Comparison of ENCODE assay signal across 8 cellular contexts in the genomic region with DNA sequence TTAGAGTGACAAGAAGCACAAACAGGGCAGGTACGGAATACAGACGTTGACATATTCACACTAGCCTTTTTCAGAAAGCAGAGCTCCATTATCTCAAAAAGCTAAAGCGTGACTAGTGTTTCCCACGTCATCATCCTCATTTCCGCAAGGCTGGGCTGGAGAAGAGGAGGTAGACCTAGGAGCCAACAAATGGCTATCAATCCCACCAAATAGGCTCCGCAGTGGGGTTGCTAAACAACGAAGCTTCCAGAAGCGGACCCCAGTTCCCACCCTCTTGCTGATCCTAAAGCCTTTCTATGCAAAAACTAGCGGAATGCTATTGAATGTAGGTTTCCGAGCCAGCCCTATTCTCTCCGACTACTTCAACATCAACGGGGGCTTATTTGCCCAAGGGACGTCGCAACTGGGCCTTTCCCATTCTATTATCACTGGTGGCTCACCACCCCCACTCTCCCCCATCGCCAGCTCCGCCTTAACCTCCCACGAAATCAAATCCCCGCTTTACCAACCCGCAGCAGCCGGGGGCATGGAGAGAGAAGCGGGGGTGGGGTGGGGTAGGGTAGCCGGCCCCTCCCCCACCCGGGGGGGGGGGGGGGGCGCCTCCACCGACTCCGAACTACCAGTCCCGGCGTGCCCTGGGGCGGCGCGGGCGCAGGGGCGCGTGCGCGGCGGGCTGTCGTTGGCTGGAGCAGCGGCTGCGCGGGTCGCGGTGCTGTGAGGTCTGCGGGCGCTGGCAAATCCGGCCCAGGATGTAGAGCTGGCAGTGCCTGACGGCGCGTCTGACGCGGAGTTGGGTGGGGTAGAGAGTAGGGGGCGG. TPM values are rescaled to one million over a fixed set of nuclear protein-coding genes. Genes with fewer than 3 reads are reported as not detected.
DNase-seq lines count a peak whose midpoint lies in the region; ATAC-seq and TF ChIP-seq lines count a peak whose summit lies in the region.

A gene with protein sequence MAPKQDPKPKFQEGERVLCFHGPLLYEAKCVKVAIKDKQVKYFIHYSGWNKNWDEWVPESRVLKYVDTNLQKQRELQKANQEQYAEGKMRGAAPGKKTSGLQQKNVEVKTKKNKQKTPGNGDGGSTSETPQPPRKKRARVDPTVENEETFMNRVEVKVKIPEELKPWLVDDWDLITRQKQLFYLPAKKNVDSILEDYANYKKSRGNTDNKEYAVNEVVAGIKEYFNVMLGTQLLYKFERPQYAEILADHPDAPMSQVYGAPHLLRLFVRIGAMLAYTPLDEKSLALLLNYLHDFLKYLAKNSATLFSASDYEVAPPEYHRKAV (plus strand): TSS at position 736 of the 817 bp plus-strand sequence. CDS start 128 bp downstream, outside the sequence.

- DNase-seq in GF-D8 (lab: John Stamatoyannopoulos, UW) (peak; percentile 82), NCI-H1092 treated with DMSO at 0.1 percent for 48 hours (lab: John Stamatoyannopoulos, UW) (peak; percentile 91)
- DNase-seq in activated naive CD4-positive, alpha-beta T cell treated with anti-CD3 and anti-CD28 coated beads, Interleukin-2, amount 50 U/mL, for 16 hours: peak; percentile 97

- H3K4me3 ChIP-seq in gastroesophageal sphincter: peak within 1 kb of the TSS; percentile 67 to 79
- peak within 1 kb of the TSS; percentile 77 to 99 for H3K4me3 ChIP-seq in neutrophil (ENCODE audit: low read depth in 1 of 2, low read length in 1 of 2)
- peak within 1 kb of the TSS; percentile 95 to 98 (median 97) for H3K4me3 ChIP-seq in subcutaneous abdominal adipose tissue (ENCODE audit: low read depth in 1 of 5, low read length in 5 of 5)

- H3K27ac ChIP-seq in gastroesophageal sphincter (peak within 1 kb of the TSS; percentile 93 to 100 (median 97)), neutrophil (peak within 1 kb of the TSS; percentile 94), subcutaneous abdominal adipose tissue (ENCODE audit: low read depth, low read length) (peak within 1 kb of the TSS; percentile 98)

- 5% methylated on average over 11 to 17 of the region's 52 CpGs for WGBS in gastroesophageal sphincter (ENCODE audit: low coverage in 1 of 2), 2 donors

- TF ChIP-seq EP300 in gastroesophageal sphincter (IDR thresholded peaks at IDR 0.05): no peak

- peak; percentile 78 for ATAC-seq in HG02623 (IDR thresholded peaks at IDR 0.05; ENCODE audit: unreplicated experiment)
- peak; percentile 91 for ATAC-seq in SK-N-SH treated with all-trans-retinoic acid at 6 μM for 48 hours
- ATAC-seq in gastroesophageal sphincter: peak; percentile 99

- H3K4me1 ChIP-seq in gastroesophageal sphincter (peaks cover 2 to 37% (median 20%) of the 10 kb centered on the region in 3 donors), neutrophil (ENCODE audit: control insufficient read depth in 1 of 2, insufficient read depth in 1 of 2, low read depth in 1 of 2, low read length in 1 of 2) (peaks cover 21 to 33% of the 10 kb centered on the region in 2 experiments), subcutaneous abdominal adipose tissue (ENCODE audit: control insufficient read depth in 5 of 5, insufficient read depth in 5 of 5, low read length in 5 of 5) (peaks cover 0 to 44% (median 35%) of the 10 kb centered on the region in 5 donors)

- no peaks in the 10 kb centered on the region for H3K9me3 ChIP-seq in gastroesophageal sphincter
- no peaks in the 10 kb centered on the region for H3K9me3 ChIP-seq in neutrophil
- H3K9me3 ChIP-seq in subcutaneous abdominal adipose tissue (ENCODE audit: control insufficient read depth in 5 of 5, low read length in 5 of 5): no peaks in the 10 kb centered on the region

- H3K36me3 ChIP-seq in gastroesophageal sphincter (no peaks in the 10 kb centered on the region), neutrophil (no peaks in the 10 kb centered on the region), subcutaneous abdominal adipose tissue (ENCODE audit: control insufficient read depth in 5 of 5, insufficient read depth in 5 of 5, low read length in 5 of 5) (no peaks in the 10 kb centered on the region)

- no peak for TF ChIP-seq POLR2A in gastroesophageal sphincter (IDR thresholded peaks at IDR 0.05)

- TF ChIP-seq CTCF in gastroesophageal sphincter (IDR thresholded peaks at IDR 0.05) (no peak), neutrophil (IDR thresholded peaks at IDR 0.05) (no peak)

- H3K27me3 ChIP-seq in gastroesophageal sphincter: no peaks in the 10 kb centered on the region
- no peaks in the 10 kb centered on the region for H3K27me3 ChIP-seq in neutrophil
- H3K27me3 ChIP-seq in subcutaneous abdominal adipose tissue (ENCODE audit: control insufficient read depth in 5 of 5, insufficient read depth in 4 of 5, low read length in 5 of 5): no peaks in the 10 kb centered on the region

- H3K9ac ChIP-seq in subcutaneous abdominal adipose tissue (ENCODE audit: low read length in 5 of 5): peak within 1 kb of the TSS; percentile 87 to 100 (median 99)

TF ChIP-seq in SK-N-SH treated with all-trans-retinoic acid at 6 μM for 48 hours, 23 proteins besides CTCF, POLR2A, EP300 and RAD21:
- TF ChIP-seq, protein P1, sequence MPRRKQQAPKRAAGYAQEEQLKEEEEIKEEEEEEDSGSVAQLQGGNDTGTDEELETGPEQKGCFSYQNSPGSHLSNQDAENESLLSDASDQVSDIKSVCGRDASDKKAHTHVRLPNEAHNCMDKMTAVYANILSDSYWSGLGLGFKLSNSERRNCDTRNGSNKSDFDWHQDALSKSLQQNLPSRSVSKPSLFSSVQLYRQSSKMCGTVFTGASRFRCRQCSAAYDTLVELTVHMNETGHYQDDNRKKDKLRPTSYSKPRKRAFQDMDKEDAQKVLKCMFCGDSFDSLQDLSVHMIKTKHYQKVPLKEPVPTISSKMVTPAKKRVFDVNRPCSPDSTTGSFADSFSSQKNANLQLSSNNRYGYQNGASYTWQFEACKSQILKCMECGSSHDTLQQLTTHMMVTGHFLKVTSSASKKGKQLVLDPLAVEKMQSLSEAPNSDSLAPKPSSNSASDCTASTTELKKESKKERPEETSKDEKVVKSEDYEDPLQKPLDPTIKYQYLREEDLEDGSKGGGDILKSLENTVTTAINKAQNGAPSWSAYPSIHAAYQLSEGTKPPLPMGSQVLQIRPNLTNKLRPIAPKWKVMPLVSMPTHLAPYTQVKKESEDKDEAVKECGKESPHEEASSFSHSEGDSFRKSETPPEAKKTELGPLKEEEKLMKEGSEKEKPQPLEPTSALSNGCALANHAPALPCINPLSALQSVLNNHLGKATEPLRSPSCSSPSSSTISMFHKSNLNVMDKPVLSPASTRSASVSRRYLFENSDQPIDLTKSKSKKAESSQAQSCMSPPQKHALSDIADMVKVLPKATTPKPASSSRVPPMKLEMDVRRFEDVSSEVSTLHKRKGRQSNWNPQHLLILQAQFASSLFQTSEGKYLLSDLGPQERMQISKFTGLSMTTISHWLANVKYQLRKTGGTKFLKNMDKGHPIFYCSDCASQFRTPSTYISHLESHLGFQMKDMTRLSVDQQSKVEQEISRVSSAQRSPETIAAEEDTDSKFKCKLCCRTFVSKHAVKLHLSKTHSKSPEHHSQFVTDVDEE (CRISPR knock-in tag; IDR thresholded peaks at IDR 0.05): no peak
- TF ChIP-seq OSR1 (CRISPR knock-in tag; IDR thresholded peaks at IDR 0.05): no peak
- no peak for TF ChIP-seq SNAI2 (CRISPR knock-in tag; IDR thresholded peaks at IDR 0.05)
- TF ChIP-seq ZC3H10 (CRISPR knock-in tag; IDR thresholded peaks at IDR 0.05): no peak
- TF ChIP-seq, protein P2, sequence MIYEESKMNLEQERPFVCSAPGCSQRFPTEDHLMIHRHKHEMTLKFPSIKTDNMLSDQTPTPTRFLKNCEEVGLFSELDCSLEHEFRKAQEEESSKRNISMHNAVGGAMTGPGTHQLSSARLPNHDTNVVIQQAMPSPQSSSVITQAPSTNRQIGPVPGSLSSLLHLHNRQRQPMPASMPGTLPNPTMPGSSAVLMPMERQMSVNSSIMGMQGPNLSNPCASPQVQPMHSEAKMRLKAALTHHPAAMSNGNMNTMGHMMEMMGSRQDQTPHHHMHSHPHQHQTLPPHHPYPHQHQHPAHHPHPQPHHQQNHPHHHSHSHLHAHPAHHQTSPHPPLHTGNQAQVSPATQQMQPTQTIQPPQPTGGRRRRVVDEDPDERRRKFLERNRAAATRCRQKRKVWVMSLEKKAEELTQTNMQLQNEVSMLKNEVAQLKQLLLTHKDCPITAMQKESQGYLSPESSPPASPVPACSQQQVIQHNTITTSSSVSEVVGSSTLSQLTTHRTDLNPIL (CRISPR knock-in tag; IDR thresholded peaks at IDR 0.05; ENCODE audit: low read depth): no peak
- TF ChIP-seq TOX (CRISPR knock-in tag; IDR thresholded peaks at IDR 0.05; ENCODE audit: borderline replicate concordance): no peak
- TF ChIP-seq CSDC2 (CRISPR knock-in tag; IDR thresholded peaks at IDR 0.05): no peak
- no peak for TF ChIP-seq ZFP3 (CRISPR knock-in tag; IDR thresholded peaks at IDR 0.05)
- no peak for TF ChIP-seq GLIS3 (CRISPR knock-in tag; IDR thresholded peaks at IDR 0.05)
- TF ChIP-seq ISL1 (CRISPR knock-in tag; IDR thresholded peaks at IDR 0.05): no peak
- no peak for TF ChIP-seq ZNF70 (CRISPR knock-in tag; IDR thresholded peaks at IDR 0.05)
- TF ChIP-seq TCF4 (CRISPR knock-in tag; IDR thresholded peaks at IDR 0.05; ENCODE audit: borderline replicate concordance): no peak
- TF ChIP-seq, protein P3, sequence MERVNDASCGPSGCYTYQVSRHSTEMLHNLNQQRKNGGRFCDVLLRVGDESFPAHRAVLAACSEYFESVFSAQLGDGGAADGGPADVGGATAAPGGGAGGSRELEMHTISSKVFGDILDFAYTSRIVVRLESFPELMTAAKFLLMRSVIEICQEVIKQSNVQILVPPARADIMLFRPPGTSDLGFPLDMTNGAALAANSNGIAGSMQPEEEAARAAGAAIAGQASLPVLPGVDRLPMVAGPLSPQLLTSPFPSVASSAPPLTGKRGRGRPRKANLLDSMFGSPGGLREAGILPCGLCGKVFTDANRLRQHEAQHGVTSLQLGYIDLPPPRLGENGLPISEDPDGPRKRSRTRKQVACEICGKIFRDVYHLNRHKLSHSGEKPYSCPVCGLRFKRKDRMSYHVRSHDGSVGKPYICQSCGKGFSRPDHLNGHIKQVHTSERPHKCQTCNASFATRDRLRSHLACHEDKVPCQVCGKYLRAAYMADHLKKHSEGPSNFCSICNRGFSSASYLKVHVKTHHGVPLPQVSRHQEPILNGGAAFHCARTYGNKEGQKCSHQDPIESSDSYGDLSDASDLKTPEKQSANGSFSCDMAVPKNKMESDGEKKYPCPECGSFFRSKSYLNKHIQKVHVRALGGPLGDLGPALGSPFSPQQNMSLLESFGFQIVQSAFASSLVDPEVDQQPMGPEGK (CRISPR knock-in tag; IDR thresholded peaks at IDR 0.05; ENCODE audit: borderline replicate concordance): no peak

RNA-seq across cellular contexts. Expression of the gene that starts here (rescaled TPM):
- total RNA-seq in gastroesophageal sphincter: 100 to 1,000 TPM; 347 to 449 (median 406) TPM

Comparison
In these comparisons a context has a peak if more than half of its experiments do, and no peak if none do; other contexts are left out.
1. Peak in every context shown above with its lines: DNase-seq, ATAC-seq, H3K4me3 ChIP-seq and H3K27ac ChIP-seq.